Comparison of ENCODE assay signal across 8 cellular contexts in genomic region chr13:75458696-75459422, GRCh38. TPM values are rescaled to one million over a fixed set of nuclear protein-coding genes. Genes with fewer than 3 reads are reported as not detected.
A peak's percentile ranks its signal among the peaks of the same experiment; 100 is the strongest.
DNase-seq lines count a peak whose midpoint lies in the region; ATAC-seq and TF ChIP-seq lines count a peak whose summit lies in the region.

No MANE protein-coding gene starts in this region.

- no peak for TF ChIP-seq CTCF in right lobe of liver (IDR thresholded peaks at IDR 0.05)

- peak; percentile 99 for ATAC-seq in GM19328 (IDR thresholded peaks at IDR 0.05; ENCODE audit: unreplicated experiment)
- ATAC-seq in HG03066 (IDR thresholded peaks at IDR 0.05; ENCODE audit: low read depth, unreplicated experiment) = peak; percentile 100
- peak; percentile 84 to 91 (median 88) for ATAC-seq in right lobe of liver
- ATAC-seq in T-cell (replicated peaks in 1 of 4) = no peak

- CTCF ChIA-PET in T-cell (lab: Charles Lee) = no interaction called here

- DNase-seq in NCI-H82 treated with DMSO at 0.1 percent for 48 hours (lab: John Stamatoyannopoulos, UW; ENCODE audit: unreplicated experiment) = peak; percentile 65
- peak in 2 of 3 donors; percentile 31 to 57 for DNase-seq in right lobe of liver
- no peak for DNase-seq in 8988T
- DNase-seq in AG08396 (ENCODE audit: low spot score) = no peak
- DNase-seq in NCI-H1694 treated with DMSO at 0.1 percent for 48 hours (lab: John Stamatoyannopoulos, UW) = no peak
- DNase-seq in T-cell = no peak

- peak; percentile 60 for TF ChIP-seq POLR2A in right lobe of liver (IDR thresholded peaks at IDR 0.05)

- H3K27me3 ChIP-seq in right lobe of liver = no peaks in the 10 kb centered on the region

- H3K36me3 Mint-ChIP-seq in T-cell = no peaks in the 10 kb centered on the region

- no peaks in the 10 kb centered on the region for H3K9me3 Mint-ChIP-seq in T-cell

- H3K27ac Mint-ChIP-seq in T-cell = no peak overlapping the region

- H3K4me3 Mint-ChIP-seq in T-cell = no peak overlapping the region

- no peaks in the 10 kb centered on the region for H3K4me1 Mint-ChIP-seq in T-cell

- H3K27me3 Mint-ChIP-seq in T-cell = peaks cover 19 to 20% of the 10 kb centered on the region in 2 donors

- no peaks in the 10 kb centered on the region for H3K36me3 ChIP-seq in right lobe of liver

- H3K4me3 ChIP-seq in right lobe of liver = no peak overlapping the region

- intact Hi-C loops in right lobe of liver (cut with DNase I) = no loop called here

- H3K27ac ChIP-seq in right lobe of liver = peak overlapping the region; percentile 46 to 71 (median 57)

- no peaks in the 10 kb centered on the region for H3K9me3 ChIP-seq in right lobe of liver

- H3K4me1 ChIP-seq in right lobe of liver = peaks cover 0 to 8% (median 6%) of the 10 kb centered on the region in 4 donors

- WGBS in right lobe of liver (ENCODE audit: insufficient coverage, low coverage, low lambda C conversion rate, missing lambda C conversion rate) = 23% methylated on average over 6 of the region's 6 CpGs

- POLR2A ChIA-PET in T-cell (lab: Charles Lee) = no interaction called here

RNA-seq across cellular contexts. Expression of gene TBC1D4, which starts 23.1 kb away (rescaled TPM):
- total RNA-seq in right lobe of liver = 10 to 100 TPM in 4 of 6 experiments, 1 to 10 TPM in 2; 7.7 to 18.6 (median 10.3) TPM
- total RNA-seq in T-cell = 10 to 100 TPM; 45.7 to 67.9 (median 56.8) TPM

Comparison
In these comparisons a context has a peak if more than half of its experiments do, and no peak if none do; other contexts are left out.
1. ATAC-seq: peak in GM19328 (single experiment), HG03066 (single experiment) and right lobe of liver (4 of 4); none in T-cell (0 of 4).
2. DNase-seq: peak in NCI-H82 treated with DMSO at 0.1 percent for 48 hours (single experiment) and right lobe of liver (2 of 3); none in 8988T (single experiment), AG08396 (single experiment), NCI-H1694 treated with DMSO at 0.1 percent for 48 hours (single experiment) and T-cell (0 of 34).